13 cellular contexts compared by ENCODE assay signal in genomic region chr6:43242908-43243648, GRCh38. TPM values are rescaled to one million over a fixed set of nuclear protein-coding genes. Genes with fewer than 3 reads are reported as not detected.
DNase-seq lines count a peak whose midpoint lies in the region; ATAC-seq and FAIRE-seq lines count a peak whose summit lies in the region.
"Had no signal": no experiment of that assay in that cellular context is flagged by ENCODE, and none has a peak within 500 bp of the region (broad histone marks: within the 10 kb centered on the region; RNA-seq: fewer than 3 reads in every experiment).

Gene TTBK1 (plus strand): TSS chr6:43243481. CDS start chr6:43246661, 3,180 bp downstream.

- H3K4me1 ChIP-seq in CD8-positive, alpha-beta memory T cell (ENCODE audit: insufficient read depth, low read length) = peaks cover 12% of the 10 kb centered on the region
- H3K4me1 ChIP-seq in small intestine (ENCODE audit: control insufficient read depth in 2 of 2, insufficient read depth in 1 of 2, low read depth in 1 of 2, low read length in 1 of 2) = no peaks in the 10 kb centered on the region

- no peaks in the 10 kb centered on the region for H3K9me3 ChIP-seq in CD8-positive, alpha-beta memory T cell (ENCODE audit: low read length)
- no peaks in the 10 kb centered on the region for H3K9me3 ChIP-seq in small intestine (ENCODE audit: control insufficient read depth, low read depth)
- H3K9me3 ChIP-seq: suprapubic skin had no signal

- no peak within 1 kb of the TSS for H3K4me3 Mint-ChIP-seq in CD8-positive, alpha-beta memory T cell
- no peak within 1 kb of the TSS for H3K4me3 Mint-ChIP-seq in activated CD4-positive, alpha-beta memory T cell treated with anti-CD3 and anti-CD28 coated beads, Interleukin-2, amount 10 ng/mL, durations not matched to agents 7 days and 5 days

- peaks cover 33% of the 10 kb centered on the region for H3K27me3 ChIP-seq in CD8-positive, alpha-beta memory T cell (ENCODE audit: insufficient read depth, low read length, poor library complexity, severe bottlenecking)
- peaks cover 0 to 18% of the 10 kb centered on the region in 2 donors for H3K27me3 ChIP-seq in small intestine (ENCODE audit: control insufficient read depth in 2 of 2, insufficient read depth in 2 of 2, low read length in 2 of 2)

- ATAC-seq in GM21515 (IDR thresholded peaks at IDR 0.05; ENCODE audit: unreplicated experiment) (no peak), GM18909 (IDR thresholded peaks at IDR 0.05; ENCODE audit: poor library complexity, unreplicated experiment) (no peak)

- WGBS in small intestine, 3 donors = 10 to 45% (median 12%) methylated on average over 7 to 45 of the region's 45 CpGs

- DNase-seq in CD8-positive, alpha-beta memory T cell = peak in 4 of 5 donors; percentile 17 to 65 (median 32)
- DNase-seq in NCI-H1092 (lab: John Stamatoyannopoulos, UW) = peak; percentile 21
- peak; percentile 42 for DNase-seq in activated CD4-positive, alpha-beta memory T cell treated with anti-CD3 and anti-CD28 coated beads, Interleukin-2, amount 10 ng/mL, durations not matched to agents 7 days and 5 days
- peak; percentile 67 for DNase-seq in iPS-NIHi11 (ENCODE audit: low spot score)
- DNase-seq in NCI-H446 treated with DMSO at 0.1 percent for 48 hours (lab: John Stamatoyannopoulos, UW) = no peak
- DNase-seq in small intestine = no peak
- DNase-seq: activated CD4-positive, CD25-positive, alpha-beta regulatory T cell; EL; PC-9 had no signal

- peaks cover 16 to 30% of the 10 kb centered on the region in 2 donors for H3K27me3 Mint-ChIP-seq in CD8-positive, alpha-beta memory T cell
- H3K27me3 Mint-ChIP-seq in activated CD4-positive, alpha-beta memory T cell treated with anti-CD3 and anti-CD28 coated beads, Interleukin-2, amount 10 ng/mL, durations not matched to agents 7 days and 5 days = peaks cover 37% of the 10 kb centered on the region

- H3K36me3 Mint-ChIP-seq in CD8-positive, alpha-beta memory T cell = peaks cover 0 to 11% (median 2%) of the 10 kb centered on the region in 3 donors
- H3K36me3 Mint-ChIP-seq in activated CD4-positive, alpha-beta memory T cell treated with anti-CD3 and anti-CD28 coated beads, Interleukin-2, amount 10 ng/mL, durations not matched to agents 7 days and 5 days (ENCODE audit: low read depth) = peaks cover 4% of the 10 kb centered on the region

- H3K27ac Mint-ChIP-seq in CD8-positive, alpha-beta memory T cell = peak within 1 kb of the TSS in 1 of 8 donors; percentile 26
- H3K27ac Mint-ChIP-seq in activated CD4-positive, alpha-beta memory T cell treated with anti-CD3 and anti-CD28 coated beads, Interleukin-2, amount 10 ng/mL, durations not matched to agents 7 days and 5 days = no peak within 1 kb of the TSS

- no peaks in the 10 kb centered on the region for H3K36me3 ChIP-seq in CD8-positive, alpha-beta memory T cell (ENCODE audit: insufficient read depth, low read length)
- H3K36me3 ChIP-seq in small intestine (ENCODE audit: control insufficient read depth in 2 of 2, insufficient read depth in 2 of 2, low read length in 2 of 2) = no peaks in the 10 kb centered on the region
- H3K36me3 ChIP-seq: suprapubic skin had no signal

- H3K4me1 Mint-ChIP-seq in CD8-positive, alpha-beta memory T cell = peaks cover 10 to 19% (median 13%) of the 10 kb centered on the region in 3 donors
- H3K4me1 Mint-ChIP-seq in activated CD4-positive, alpha-beta memory T cell treated with anti-CD3 and anti-CD28 coated beads, Interleukin-2, amount 10 ng/mL, durations not matched to agents 7 days and 5 days = peaks cover 18% of the 10 kb centered on the region

- POLR2A ChIA-PET in CD8-positive, alpha-beta memory T cell (lab: Charles Lee) = interaction anchor here (1.2 kb wide), 1 partner anchor 127 kb away, joined by 3 read pairs; no protein-coding TSS in a partner anchor
- POLR2A ChIA-PET in activated CD4-positive, alpha-beta memory T cell treated with anti-CD3 and anti-CD28 coated beads, Interleukin-2, amount 10 ng/mL, durations not matched to agents 7 days and 5 days (lab: Charles Lee) = no interaction called here

- no peak within 1 kb of the TSS for H3K4me3 ChIP-seq in CD8-positive, alpha-beta memory T cell (ENCODE audit: low read length)
- H3K4me3 ChIP-seq in small intestine (ENCODE audit: low read depth in 1 of 2, low read length in 2 of 2) = no peak within 1 kb of the TSS
- H3K4me3 ChIP-seq: PC-9, suprapubic skin had no signal

- no peak within 1 kb of the TSS for H3K27ac ChIP-seq in CD8-positive, alpha-beta memory T cell (ENCODE audit: low read depth, low read length)
- H3K27ac ChIP-seq in small intestine (ENCODE audit: low read depth in 1 of 2, low read length in 1 of 2) = no peak within 1 kb of the TSS
- H3K27ac ChIP-seq: PC-9, suprapubic skin had no signal

- CTCF ChIA-PET in CD8-positive, alpha-beta memory T cell (lab: Charles Lee) = interaction anchor here (0.8 kb wide), 1 partner anchor 13 kb away, joined by 4 read pairs; no protein-coding TSS in a partner anchor
- CTCF ChIA-PET in activated CD4-positive, alpha-beta memory T cell treated with anti-CD3 and anti-CD28 coated beads, Interleukin-2, amount 10 ng/mL, durations not matched to agents 7 days and 5 days (lab: Charles Lee) = interaction anchor here (1.0 to 1.1 kb wide), 2 partner anchors 14 to 179 kb away, joined by 3 to 4 read pairs; partner anchors contain the start of gene DNPH1

- no peak for FAIRE-seq in small intestine (lab: Jason Lieb, UNC)

- peaks cover 0 to 7% (median 5%) of the 10 kb centered on the region in 5 donors for H3K9me3 Mint-ChIP-seq in CD8-positive, alpha-beta memory T cell
- H3K9me3 Mint-ChIP-seq in activated CD4-positive, alpha-beta memory T cell treated with anti-CD3 and anti-CD28 coated beads, Interleukin-2, amount 10 ng/mL, durations not matched to agents 7 days and 5 days = peaks cover 7% of the 10 kb centered on the region

RNA-seq across cellular contexts. Expression of gene TTBK1, which starts in this region (rescaled TPM):
- total RNA-seq in CD8-positive, alpha-beta memory T cell = 1 to 10 TPM; 1.1 to 1.2 TPM
- polyA plus RNA-seq in CD8-positive, alpha-beta memory T cell = not detected
- under 1 TPM; 0.30 TPM for total RNA-seq in activated CD4-positive, alpha-beta memory T cell treated with anti-CD3 and anti-CD28 coated beads, Interleukin-2, amount 10 ng/mL, durations not matched to agents 7 days and 5 days
- 1 to 10 TPM in 1 of 3 donors, under 1 TPM in 2; 0.89 to 1.1 (median 1.00) TPM for polyA plus RNA-seq in small intestine
- total RNA-seq: fibroblast of villous mesenchyme, suprapubic skin had no signal

Comparison
In these comparisons a context has a peak if more than half of its experiments do, and no peak if none do; other contexts are left out.
1. Peak in DNase-seq in activated CD4-positive, alpha-beta memory T cell treated with anti-CD3 and anti-CD28 coated beads, Interleukin-2, amount 10 ng/mL, durations not matched to agents 7 days and 5 days; RNA of the gene not detected or under 1 TPM.
2. DNase-seq: peak in CD8-positive, alpha-beta memory T cell (4 of 5), NCI-H1092 (single experiment) and iPS-NIHi11 (single experiment); none in NCI-H446 treated with DMSO at 0.1 percent for 48 hours (single experiment) and small intestine (single experiment).